In the genomic region with DNA sequence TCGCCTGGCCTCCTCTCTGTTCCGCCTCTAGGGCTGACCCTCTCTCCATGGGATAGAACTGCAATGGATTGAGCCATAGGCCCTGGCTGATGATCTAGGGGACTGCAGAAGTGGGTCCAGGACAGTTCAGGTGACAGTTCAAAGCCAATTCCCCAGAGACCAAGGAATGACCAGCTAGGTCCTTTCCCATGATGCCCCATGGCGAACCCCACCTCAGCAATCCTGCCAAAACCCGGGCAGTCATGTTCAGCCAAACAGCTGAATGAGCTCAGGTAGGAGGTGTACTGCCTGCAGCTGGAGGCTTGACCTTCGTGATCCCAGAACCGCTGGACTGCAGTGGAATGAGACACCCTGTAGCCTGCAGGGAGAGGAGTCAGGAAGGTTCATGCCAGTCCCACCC, we compare ENCODE assay signal across 6 cellular contexts. TPM values are rescaled to one million over a fixed set of nuclear protein-coding genes. Genes with fewer than 3 reads are reported as not detected.
"Had no signal": no experiment of that assay in that cellular context is flagged by ENCODE, and none has a peak within 500 bp of the region (broad histone marks: within the 10 kb centered on the region; RNA-seq: fewer than 3 reads in every experiment).

No MANE protein-coding gene starts in this region.

RNA-seq across cellular contexts. Expression of gene TSPY9, which starts 17.3 kb away (rescaled TPM):
- total RNA-seq: GM23248, H7, HepG2, HFFc6, HT1080 had no signal
- polyA plus RNA-seq: GM23248, HepG2, IgD-negative memory B cell had no signal

RNA-seq across cellular contexts. Expression of gene TSPY10, which starts 23.3 kb away (rescaled TPM):
- total RNA-seq: GM23248, H7, HepG2, HFFc6 had no signal
- polyA plus RNA-seq: GM23248, HepG2, IgD-negative memory B cell had no signal

RNA-seq across cellular contexts. Expression of gene TSPY1, which starts 37.6 kb away (rescaled TPM):
- total RNA-seq: GM23248, H7, HepG2, HFFc6, HT1080 had no signal
- polyA plus RNA-seq: GM23248, HepG2, IgD-negative memory B cell had no signal
